In genomic region chr11:119895981-119896380, GRCh38 we compare ENCODE assay signal across 22 cellular contexts.
"Had no signal": no experiment of that assay in that cellular context is flagged by ENCODE, and none has a peak within 500 bp of the region (broad histone marks: within the 10 kb centered on the region; RNA-seq: fewer than 3 reads in every experiment).

No MANE protein-coding gene starts in this region.

- ATAC-seq: left lobe of liver, WTC11 had no signal

- H3K27me3 Mint-ChIP-seq: activated CD4-positive, alpha-beta T cell treated with anti-CD3 and anti-CD28 coated beads, Interleukin-2, amount 10 ng/mL, durations not matched to agents 24 days and 14 days; naive B cell had no signal

- H3K36me3 ChIP-seq: brain microvascular endothelial cell, esophagus squamous epithelium, neutrophil, tibial nerve, uterus had no signal

- H3K4me1 ChIP-seq: uterus had no signal

- H3K4me2 ChIP-seq: hepatocyte had no signal

- H3K4me3 ChIP-seq: coronary artery, esophagus squamous epithelium, hepatocyte, skin epidermis, tibial nerve, uterus had no signal

- H3K36me3 Mint-ChIP-seq: naive B cell, WTC11 had no signal

- DNase-seq: activated CD4-positive, alpha-beta T cell treated with anti-CD3 and anti-CD28 coated beads, Interleukin-2, amount 10 ng/mL, durations not matched to agents 24 days and 14 days; activated CD8-positive, alpha-beta memory T cell treated with anti-CD3 and anti-CD28 coated beads for 24 hours; anterior cingulate cortex; brain microvascular endothelial cell; effector CD8-positive, alpha-beta T cell; esophagus squamous epithelium; naive B cell; posterior cingulate gyrus; retina; stimulated activated CD4-positive, alpha-beta T cell treated with anti-CD3 and anti-CD28 coated beads, Interleukin-15, amount 100 ng/mL, for 24 hours; stimulated activated CD4-positive, alpha-beta T cell treated with anti-CD3 and anti-CD28 coated beads, Interleukin-4, amount 100 ng/mL, for 24 hours; stimulated activated naive CD4-positive, alpha-beta T cell; uterus had no signal

- H3K79me2 ChIP-seq: hepatocyte had no signal

- H3K27ac ChIP-seq: brain microvascular endothelial cell, coronary artery, esophagus squamous epithelium, hepatocyte, neutrophil, skin epidermis, tibial nerve, uterus had no signal

- H3K4me1 Mint-ChIP-seq: activated CD4-positive, alpha-beta T cell treated with anti-CD3 and anti-CD28 coated beads, Interleukin-2, amount 10 ng/mL, durations not matched to agents 24 days and 14 days; central memory CD8-positive, alpha-beta T cell had no signal

- H3K9me3 Mint-ChIP-seq: activated CD4-positive, alpha-beta T cell treated with anti-CD3 and anti-CD28 coated beads, Interleukin-2, amount 10 ng/mL, durations not matched to agents 24 days and 14 days; activated T-helper 1 cell treated with anti-CD3 and anti-CD28 coated beads, Interleukin-12 subunit alpha, Interleukin-12 subunit beta, Interleukin-2, Interleukin-4 antibody, amounts not matched to agents 30 ng/mL and 10 ng/mL and 1 ng/mL, durations not matched to agents 14 hours and 24 hours and 36 hours; central memory CD8-positive, alpha-beta T cell; naive B cell; WTC11 had no signal

- H3K9me3 ChIP-seq: esophagus squamous epithelium, neutrophil, tibial nerve, uterus had no signal

- H3K27ac Mint-ChIP-seq: activated CD4-positive, alpha-beta T cell treated with anti-CD3 and anti-CD28 coated beads, Interleukin-2, amount 10 ng/mL, durations not matched to agents 24 days and 14 days; activated T-helper 1 cell treated with anti-CD3 and anti-CD28 coated beads, Interleukin-12 subunit alpha, Interleukin-12 subunit beta, Interleukin-2, Interleukin-4 antibody, amounts not matched to agents 30 ng/mL and 10 ng/mL and 1 ng/mL, durations not matched to agents 14 hours and 24 hours and 36 hours; naive B cell; WTC11 had no signal

- H3K27me3 ChIP-seq: brain microvascular endothelial cell, hepatocyte, uterus had no signal

- H3K4me3 Mint-ChIP-seq: activated CD4-positive, alpha-beta T cell treated with anti-CD3 and anti-CD28 coated beads, Interleukin-2, amount 10 ng/mL, durations not matched to agents 24 days and 14 days; activated T-helper 1 cell treated with anti-CD3 and anti-CD28 coated beads, Interleukin-12 subunit alpha, Interleukin-12 subunit beta, Interleukin-2, Interleukin-4 antibody, amounts not matched to agents 30 ng/mL and 10 ng/mL and 1 ng/mL, durations not matched to agents 14 hours and 24 hours and 36 hours; central memory CD8-positive, alpha-beta T cell; naive B cell; WTC11 had no signal

- H2AFZ ChIP-seq: hepatocyte had no signal
